In the genomic region with DNA sequence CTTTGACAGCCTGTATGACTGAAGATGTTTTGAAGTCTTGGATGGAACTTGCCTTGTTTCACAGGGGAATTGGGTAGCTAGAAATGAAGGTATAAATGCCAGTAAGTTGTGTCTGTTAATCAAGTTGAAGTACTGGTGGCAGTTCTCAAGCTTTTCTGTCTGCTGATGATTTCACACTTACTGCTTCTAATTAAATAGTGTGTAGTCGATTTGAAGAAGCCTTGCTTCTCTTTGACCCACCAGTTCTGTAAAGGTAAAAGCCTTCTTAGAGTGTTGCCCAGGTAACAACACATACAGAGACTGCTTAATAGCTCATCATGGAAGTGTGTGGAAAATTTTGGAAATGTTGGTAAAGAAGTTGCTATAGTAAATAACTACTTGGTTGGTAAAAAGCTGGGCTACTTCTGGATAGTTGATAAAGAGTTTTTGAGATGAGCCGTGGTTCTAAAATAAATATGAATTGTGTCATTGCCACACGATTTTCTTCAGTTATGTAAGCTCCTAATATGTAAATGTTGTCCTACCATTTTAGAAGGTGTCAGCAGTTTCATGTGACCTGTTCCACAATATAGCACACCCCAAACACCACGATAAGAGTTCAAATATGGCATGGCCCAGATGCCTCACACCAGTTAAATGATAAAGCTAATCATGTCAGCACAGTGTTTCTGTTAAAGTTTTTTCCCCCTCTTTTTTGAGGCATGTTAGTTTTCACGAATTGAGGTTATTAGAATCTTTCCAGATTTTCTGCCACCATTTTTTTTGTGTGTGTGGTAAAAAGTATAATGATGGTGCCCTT, we compare ENCODE assay signal across 13 cellular contexts. TPM values are rescaled to one million over a fixed set of nuclear protein-coding genes. Genes with fewer than 3 reads are reported as not detected.
DNase-seq lines count a peak whose midpoint lies in the region; ATAC-seq and TF ChIP-seq lines count a peak whose summit lies in the region.
"Had no signal": no experiment of that assay in that cellular context is flagged by ENCODE, and none has a peak within 500 bp of the region (broad histone marks: within the 10 kb centered on the region; RNA-seq: fewer than 3 reads in every experiment).

No MANE protein-coding gene starts in this region.

- intact Hi-C loops in Right ventricle myocardium superior (cut with DNase I): no loop called here
- intact Hi-C loops in uterus (cut with DNase I; ENCODE audit: low total_unique reads): no loop called here

- H3K9me3 ChIP-seq in SK-N-MC (ENCODE audit: low read depth, low read length) (no peaks in the 10 kb centered on the region), uterus (no peaks in the 10 kb centered on the region)

- no peak overlapping the region for H3K4me3 Mint-ChIP-seq in activated naive CD4-positive, alpha-beta T cell treated with anti-CD3 and anti-CD28 coated beads, Interleukin-2, amount 50 U/mL, for 24 hours
- H3K4me3 Mint-ChIP-seq in type B pancreatic cell: no peak overlapping the region

- no peaks in the 10 kb centered on the region for H3K9me3 Mint-ChIP-seq in activated naive CD4-positive, alpha-beta T cell treated with anti-CD3 and anti-CD28 coated beads, Interleukin-2, amount 50 U/mL, for 24 hours
- no peaks in the 10 kb centered on the region for H3K9me3 Mint-ChIP-seq in type B pancreatic cell

- no peak for TF ChIP-seq POLR2A in uterus (IDR thresholded peaks at IDR 0.05)

- H3K9ac ChIP-seq in SK-N-MC (ENCODE audit: insufficient read length): peak overlapping the region; percentile 25

- no peak for DNase-seq in activated naive CD4-positive, alpha-beta T cell (lab: John Stamatoyannopoulos, UW)
- DNase-seq in SK-N-MC (ENCODE audit: low read depth, low spot score) (no peak), Right ventricle myocardium superior (no peak), type B pancreatic cell (ENCODE audit: extremely low spot score, unreplicated experiment) (no peak), uterus (no peak), NCI-H524 (lab: John Stamatoyannopoulos, UW) (no peak)
- DNase-seq in stimulated activated naive CD8-positive, alpha-beta T cell treated with anti-CD3 and anti-CD28 coated beads, Interleukin-15, Interleukin-2, amounts not matched to agents 100 U/mL and 50 U/mL, for 24 hours: no peak
- DNase-seq: activated CD8-positive, alpha-beta memory T cell treated with anti-CD3 and anti-CD28 coated beads, Interleukin-2, amount 50 U/mL, for 48 hours; DMS153; dorsolateral prefrontal cortex; NCI-H1417 treated with DMSO at 0.1 percent for 48 hours; NCI-H524 treated with DMSO at 0.1 percent for 48 hours had no signal

- H3K4me3 ChIP-seq in SK-N-MC: no peak overlapping the region
- H3K4me3 ChIP-seq in uterus: no peak overlapping the region
- H3K4me3 ChIP-seq: dorsolateral prefrontal cortex had no signal

- H3K36me3 ChIP-seq in SK-N-MC (ENCODE audit: insufficient read depth, low read length): 0 out of 2 replicates have a peak, but pooled peaks cover 3% of the 10 kb centered on the region
- H3K36me3 ChIP-seq in uterus: no peaks in the 10 kb centered on the region

- H3K4me1 Mint-ChIP-seq in activated naive CD4-positive, alpha-beta T cell treated with anti-CD3 and anti-CD28 coated beads, Interleukin-2, amount 50 U/mL, for 24 hours: peaks cover 65% of the 10 kb centered on the region
- peaks cover 12% of the 10 kb centered on the region for H3K4me1 Mint-ChIP-seq in type B pancreatic cell (ENCODE audit: unreplicated experiment)

- peak; percentile 61 for ATAC-seq in Right ventricle myocardium superior (ENCODE audit: poor library complexity)
- no peak for ATAC-seq in stimulated activated naive CD8-positive, alpha-beta T cell treated with anti-CD3 and anti-CD28 coated beads, Interleukin-15, Interleukin-2, amounts not matched to agents 100 U/mL and 50 U/mL, for 24 hours

- H3K27me3 ChIP-seq in uterus: no peaks in the 10 kb centered on the region
- H3K27me3 ChIP-seq: dorsolateral prefrontal cortex had no signal

- H3K27me3 Mint-ChIP-seq in activated naive CD4-positive, alpha-beta T cell treated with anti-CD3 and anti-CD28 coated beads, Interleukin-2, amount 50 U/mL, for 24 hours: no peaks in the 10 kb centered on the region
- no peaks in the 10 kb centered on the region for H3K27me3 Mint-ChIP-seq in type B pancreatic cell

- peak overlapping the region; percentile 33 for H3K27ac Mint-ChIP-seq in activated naive CD4-positive, alpha-beta T cell treated with anti-CD3 and anti-CD28 coated beads, Interleukin-2, amount 50 U/mL, for 24 hours
- peak overlapping the region; percentile 50 for H3K27ac Mint-ChIP-seq in type B pancreatic cell

- H3K4me1 ChIP-seq in uterus: no peaks in the 10 kb centered on the region

- peak overlapping the region; percentile 62; the same call in 1 of the 2 replicates for H3K27ac ChIP-seq in SK-N-MC
- no peak overlapping the region for H3K27ac ChIP-seq in uterus

- peaks cover 5% of the 10 kb centered on the region for H3K36me3 Mint-ChIP-seq in activated naive CD4-positive, alpha-beta T cell treated with anti-CD3 and anti-CD28 coated beads, Interleukin-2, amount 50 U/mL, for 24 hours
- H3K36me3 Mint-ChIP-seq in type B pancreatic cell: peaks cover 8% of the 10 kb centered on the region

- TF ChIP-seq CTCF in type B pancreatic cell (conservative IDR thresholded peaks at IDR 0.05) (no peak), uterus (IDR thresholded peaks at IDR 0.05) (no peak)

RNA-seq across cellular contexts. Expression of gene RABGAP1L, which starts 7.4 kb away (rescaled TPM):
- 53.6 TPM for total RNA-seq in Right ventricle myocardium superior
- 35.6 and 56.9 TPM in 2 replicates for total RNA-seq in type B pancreatic cell (ENCODE audit: low replicate concordance)
- total RNA-seq in uterus: 10 to 100 TPM; 19.1 to 93.7 (median 35.1) TPM
